ENCODE assay signal across 11 cellular contexts in genomic region chr20:14264869-14265268, GRCh38.
DNase-seq lines count a peak whose midpoint lies in the region; ATAC-seq and TF ChIP-seq lines count a peak whose summit lies in the region.
"Had no signal": no experiment of that assay in that cellular context is flagged by ENCODE, and none has a peak within 500 bp of the region (broad histone marks: within the 10 kb centered on the region; RNA-seq: fewer than 3 reads in every experiment).

No MANE protein-coding gene starts in this region.

- POLR2A ChIA-PET in PC-3 (lab: Charles Lee; ENCODE audit: unreplicated experiment): no interaction called here

- TF ChIP-seq CTCF in 22Rv1 (IDR thresholded peaks at IDR 0.05) (peak; percentile 41), GM12865 (IDR thresholded peaks at IDR 0.05; ENCODE audit: insufficient read depth, low read depth, low read length, missing control alignments) (no peak), PC-3 (conservative IDR thresholded peaks at IDR 0.05; ENCODE audit: low read depth, low read length) (peak; percentile 70), fibroblast of villous mesenchyme (IDR thresholded peaks at IDR 0.05; ENCODE audit: insufficient read depth, low read depth, low read length) (peak; percentile 59), body of pancreas (IDR thresholded peaks at IDR 0.05) (no peak)

- H3K27ac Mint-ChIP-seq in immature natural killer cell: no peak overlapping the region

- H3K27me3 Mint-ChIP-seq in immature natural killer cell (ENCODE audit: low read depth in 3 of 3): no peaks in the 10 kb centered on the region

- no peaks in the 10 kb centered on the region for H4K20me1 ChIP-seq in PC-3 (ENCODE audit: low read length)

- ATAC-seq in PC-3: peak; percentile 79
- ATAC-seq in body of pancreas: no peak
- ATAC-seq in GM21723 (IDR thresholded peaks at IDR 0.05; ENCODE audit: unreplicated experiment): no peak
- ATAC-seq: gastroesophageal sphincter had no signal

- 0 out of 2 replicates have a peak, but pooled peaks cover 2% of the 10 kb centered on the region for H3K4me1 ChIP-seq in PC-3 (ENCODE audit: insufficient read depth, low read length)
- H3K4me1 ChIP-seq in body of pancreas: no peaks in the 10 kb centered on the region
- H3K4me1 ChIP-seq: gastroesophageal sphincter, SJCRH30 had no signal

- H3K9me3 ChIP-seq in PC-3 (ENCODE audit: low read length) (no peaks in the 10 kb centered on the region), body of pancreas (no peaks in the 10 kb centered on the region)
- H3K9me3 ChIP-seq: gastroesophageal sphincter, SJCRH30 had no signal

- no peak overlapping the region for H3K27ac ChIP-seq in 22Rv1
- no peak overlapping the region for H3K27ac ChIP-seq in PC-3 (ENCODE audit: low read length)
- no peak overlapping the region for H3K27ac ChIP-seq in body of pancreas
- H3K27ac ChIP-seq: gastroesophageal sphincter, SJCRH30 had no signal

- CTCF ChIA-PET in PC-3 (lab: Charles Lee): no interaction called here

- no peaks in the 10 kb centered on the region for H3F3A ChIP-seq in PC-3 (ENCODE audit: low read length, unreplicated experiment)

- H3K4me3 Mint-ChIP-seq in immature natural killer cell: no peak overlapping the region

- no peaks in the 10 kb centered on the region for H3K79me2 ChIP-seq in PC-3 (ENCODE audit: low read length)

- no peak overlapping the region for H3K9ac ChIP-seq in PC-3 (ENCODE audit: low read length)

- no peaks in the 10 kb centered on the region for H3K9me2 ChIP-seq in PC-3 (replicated peaks; ENCODE audit: low read length)

- H3K4me3 ChIP-seq in GM12865 (ENCODE audit: low read depth, low read length): no peak overlapping the region
- H3K4me3 ChIP-seq in PC-3 (ENCODE audit: low read length): no peak overlapping the region
- no peak overlapping the region for H3K4me3 ChIP-seq in fibroblast of villous mesenchyme (ENCODE audit: low read depth, low read length)
- H3K4me3 ChIP-seq in body of pancreas: no peak overlapping the region
- H3K4me3 ChIP-seq: gastroesophageal sphincter, SJCRH30 had no signal

- intact Hi-C loops in PC-3 (cut with micrococcal nuclease) (loop anchor here (1.0 kb wide), 2 partner anchors 76 to 123 kb away; no protein-coding TSS in a partner anchor), body of pancreas (cut with DNase I) (no loop called here), posterior cingulate gyrus (cut with DNase I) (no loop called here)

- peaks cover 3 to 39% (median 12%) of the 10 kb centered on the region in 6 donors for H3K9me3 Mint-ChIP-seq in immature natural killer cell

- H2AFZ ChIP-seq in PC-3 (ENCODE audit: low read length): no peak overlapping the region

- H3K27me3 ChIP-seq in PC-3 (ENCODE audit: low read length) (no peaks in the 10 kb centered on the region), body of pancreas (no peaks in the 10 kb centered on the region)
- H3K27me3 ChIP-seq: gastroesophageal sphincter, SJCRH30 had no signal

- no peaks in the 10 kb centered on the region for H3K4me1 Mint-ChIP-seq in immature natural killer cell

- TF ChIP-seq POLR2A in body of pancreas (IDR thresholded peaks at IDR 0.05): no peak

- H3K4me2 ChIP-seq in PC-3 (ENCODE audit: low read length): no peak overlapping the region

- BruUV-seq in PC-3 (replicated peaks; lab: Mats Ljungman, UMichigan): no TSS peak

- DNase-seq in GM12865 (ENCODE audit: low read depth) (peak; percentile 18), PC-3 (peak; percentile 53), fibroblast of villous mesenchyme (ENCODE audit: low read depth) (peak; percentile 38), immature natural killer cell (no peak), body of pancreas (no peak), posterior cingulate gyrus (no peak)
- DNase-seq: activated effector memory CD4-positive, alpha-beta T cell treated with anti-CD3 and anti-CD28 coated beads, Interleukin-2, amount 50 U/mL, for 16 hours had no signal

- no peaks in the 10 kb centered on the region for H3K36me3 ChIP-seq in PC-3 (ENCODE audit: low read depth, low read length)
- H3K36me3 ChIP-seq in body of pancreas (replicated peaks in 1 of 2; ENCODE audit: insufficient read depth in 1 of 2, low read depth in 2 of 2): no peaks in the 10 kb centered on the region
- H3K36me3 ChIP-seq: gastroesophageal sphincter, SJCRH30 had no signal

- H3K36me3 Mint-ChIP-seq in immature natural killer cell: no peaks in the 10 kb centered on the region

Comparison
In these comparisons a context has a peak if more than half of its experiments do, and no peak if none do; other contexts are left out.
1. CTCF ChIP-seq: peak in 22Rv1 (single experiment), PC-3 (single experiment) and fibroblast of villous mesenchyme (single experiment); none in GM12865 (single experiment) and body of pancreas (0 of 7).
2. DNase-seq: peak in GM12865 (single experiment), PC-3 (single experiment) and fibroblast of villous mesenchyme (single experiment); none in immature natural killer cell (0 of 3), body of pancreas (0 of 4) and posterior cingulate gyrus (0 of 10).